Comparison of ENCODE assay signal across 9 cellular contexts in the genomic region with DNA sequence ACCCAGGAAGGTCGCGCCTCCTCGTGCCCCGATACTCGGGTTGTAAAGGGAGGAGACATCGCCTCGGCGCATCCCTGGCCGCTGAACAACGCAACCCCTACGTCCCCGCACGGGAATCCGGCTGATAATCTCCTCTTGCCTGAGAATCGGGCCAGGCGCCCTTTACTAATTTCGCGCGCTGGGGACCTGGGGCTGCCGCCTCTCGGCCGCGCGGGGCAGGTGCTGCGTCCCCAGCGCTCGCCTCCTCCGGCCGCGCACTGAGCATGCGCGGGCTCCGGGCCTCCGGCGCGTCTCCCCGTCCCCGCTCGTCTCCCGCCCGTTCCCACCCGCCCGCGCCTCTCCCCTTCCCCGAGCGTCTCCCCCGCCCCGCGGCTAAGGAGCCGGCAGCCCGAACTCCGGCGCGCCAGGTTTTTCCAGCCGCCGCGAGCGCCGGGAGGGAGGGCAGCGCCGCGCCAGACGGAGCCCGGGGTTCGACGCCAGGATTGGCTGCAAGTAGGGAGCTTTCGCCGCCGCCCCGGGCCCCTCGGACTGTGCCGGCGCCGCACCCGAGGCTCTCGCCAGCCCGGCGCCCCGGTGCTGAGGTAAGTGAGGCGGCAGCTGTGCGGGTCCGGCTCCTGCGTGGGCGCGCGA. TPM values are rescaled to one million over a fixed set of nuclear protein-coding genes. Genes with fewer than 3 reads are reported as not detected.
A peak's percentile ranks its signal among the peaks of the same experiment; 100 is the strongest.
DNase-seq lines count a peak whose midpoint lies in the region; ATAC-seq and TF ChIP-seq lines count a peak whose summit lies in the region.
"Had no signal": no experiment of that assay in that cellular context is flagged by ENCODE, and none has a peak within 500 bp of the region (broad histone marks: within the 10 kb centered on the region; RNA-seq: fewer than 3 reads in every experiment).

A gene (plus strand): TSS at position 469 of the 630 bp plus-strand sequence.

- peak; percentile 43 for DNase-seq in activated CD4-positive, alpha-beta T cell treated with anti-CD3 and anti-CD28 coated beads for 48 hours
- no peak for DNase-seq in activated CD4-positive, alpha-beta T cell treated with anti-CD3 and anti-CD28 coated beads for 4 hours
- DNase-seq in NCI-H2171 treated with DMSO at 0.1 percent for 48 hours (lab: John Stamatoyannopoulos, UW) (peak; percentile 63), inferior parietal cortex (ENCODE audit: extremely low spot score) (no peak)
- DNase-seq in stimulated activated naive CD8-positive, alpha-beta T cell treated with anti-CD3 and anti-CD28 coated beads, Interleukin-15, Interleukin-2, amounts not matched to agents 100 U/mL and 50 U/mL, for 24 hours, result peak; percentile 17

- H3K27ac Mint-ChIP-seq in brain, result peak within 1 kb of the TSS in 3 of 5 experiments; percentile 79 to 90 (median 79)

- H3K36me3 ChIP-seq in liver (ENCODE audit: control insufficient read depth in 4 of 4, insufficient read depth in 3 of 4, low read depth in 1 of 4, low read length in 3 of 4), result no peaks in the 10 kb centered on the region

- no peaks in the 10 kb centered on the region for H3K36me3 Mint-ChIP-seq in brain

- H3K4me1 Mint-ChIP-seq in brain, result peaks cover 49% of the 10 kb centered on the region

- H3K4me1 ChIP-seq in liver (ENCODE audit: control insufficient read depth in 4 of 4, insufficient read depth in 4 of 4, low read length in 3 of 4), result peaks cover 0 to 9% (median 6%) of the 10 kb centered on the region in 4 donors

- no peak within 1 kb of the TSS for H3K9ac ChIP-seq in liver (ENCODE audit: low read depth in 1 of 2, low read length in 2 of 2)

- TF ChIP-seq CTCF in brain (conservative IDR thresholded peaks at IDR 0.05) (peak; percentile 33 to 50), liver (IDR thresholded peaks at IDR 0.05; ENCODE audit: low read depth, low read length, missing input control) (no peak)

- no peak for TF ChIP-seq RAD21 in liver (IDR thresholded peaks at IDR 0.05)

- H3K9me3 ChIP-seq in liver (ENCODE audit: control insufficient read depth in 4 of 4, low read length in 3 of 4), result no peaks in the 10 kb centered on the region

- H3K4me3 Mint-ChIP-seq in brain, result peak within 1 kb of the TSS in 3 of 5 experiments; percentile 92 to 95 (median 95)

- H3K27me3 ChIP-seq in liver (ENCODE audit: control insufficient read depth in 4 of 4, insufficient read depth in 4 of 4, low read length in 3 of 4), result peaks cover 2 to 9% (median 4%) of the 10 kb centered on the region in 4 donors

- peaks cover 0 to 64% (median 4%) of the 10 kb centered on the region in 5 experiments for H3K9me3 Mint-ChIP-seq in brain

- H3K4me3 ChIP-seq in liver (ENCODE audit: low read depth in 1 of 3, low read length in 3 of 3), result peak within 1 kb of the TSS in 2 of 3 donors; percentile 21 to 53

- 3% methylated on average over 86 of the region's 86 CpGs for WGBS in liver

- peak; percentile 55 for ATAC-seq in stimulated activated naive CD8-positive, alpha-beta T cell treated with anti-CD3 and anti-CD28 coated beads, Interleukin-15, Interleukin-2, amounts not matched to agents 100 U/mL and 50 U/mL, for 24 hours
- ATAC-seq in GM19467 (IDR thresholded peaks at IDR 0.05; ENCODE audit: unreplicated experiment), result no peak
- ATAC-seq: Panc1 had no signal

- peak within 1 kb of the TSS in 1 of 2 donors; percentile 35 for H3K27ac ChIP-seq in liver (ENCODE audit: low read depth in 1 of 2, low read length in 2 of 2)

- H3K27me3 Mint-ChIP-seq in brain, result peaks cover 77% of the 10 kb centered on the region

TF ChIP-seq in liver, 16 proteins besides CTCF, POLR2A, EP300 and RAD21:
- no peak for TF ChIP-seq EGR1 (IDR thresholded peaks at IDR 0.05; ENCODE audit: low read depth in 2 of 2)

RNA-seq across cellular contexts. Expression of the gene that starts here (rescaled TPM):
- 8.8 TPM for polyA plus RNA-seq in brain (ENCODE audit: insufficient read depth, low read depth, low replicate concordance)
- 1 to 10 TPM; 2.8 to 3.8 TPM for total RNA-seq in liver
- polyA plus RNA-seq in liver, result 1 to 10 TPM; 1.2 to 2.3 TPM

Comparison
In these comparisons a context has a peak if more than half of its experiments do, and no peak if none do; other contexts are left out.
1. DNase-seq: peak in activated CD4-positive, alpha-beta T cell treated with anti-CD3 and anti-CD28 coated beads for 48 hours (single experiment), NCI-H2171 treated with DMSO at 0.1 percent for 48 hours (single experiment) and stimulated activated naive CD8-positive, alpha-beta T cell treated with anti-CD3 and anti-CD28 coated beads, Interleukin-15, Interleukin-2, amounts not matched to agents 100 U/mL and 50 U/mL, for 24 hours (single experiment); none in activated CD4-positive, alpha-beta T cell treated with anti-CD3 and anti-CD28 coated beads for 4 hours (0 of 2) and inferior parietal cortex (single experiment).